20 cellular contexts compared by ENCODE assay signal in genomic region chr4:65791111-65791806, GRCh38.
DNase-seq lines count a peak whose midpoint lies in the region; ATAC-seq, FAIRE-seq and TF ChIP-seq lines count a peak whose summit lies in the region.
"Had no signal": no experiment of that assay in that cellular context is flagged by ENCODE, and none has a peak within 500 bp of the region (broad histone marks: within the 10 kb centered on the region; RNA-seq: fewer than 3 reads in every experiment).

No MANE protein-coding gene starts in this region.

- no peak for TF ChIP-seq RAD21 in A549 (conservative IDR thresholded peaks at IDR 0.05 in 1 of 2, IDR thresholded peaks at IDR 0.05 in 1 of 2)
- TF ChIP-seq RAD21 in H1 (IDR thresholded peaks at IDR 0.05 in 1 of 2, conservative IDR thresholded peaks at IDR 0.05 in 1 of 2; ENCODE audit: low read depth in 2 of 2, low read length in 2 of 2), result no peak

- H2AK5ac ChIP-seq in H1 (ENCODE audit: low read depth, low read length), result no peak overlapping the region

- H3K27me3 ChIP-seq in KMS-11 (ENCODE audit: insufficient read depth, low read depth) (no peaks in the 10 kb centered on the region), H1 (replicated peaks in 1 of 4; ENCODE audit: control insufficient read depth in 3 of 4, extremely low read depth in 1 of 4, insufficient read depth in 3 of 4, low read length in 3 of 4) (no peaks in the 10 kb centered on the region)
- H3K27me3 ChIP-seq: dorsolateral prefrontal cortex, heart right ventricle, MG63, tibial artery had no signal

- H3K18ac ChIP-seq in H1 (ENCODE audit: extremely low read depth, low read length), result no peak overlapping the region

- H2BK15ac ChIP-seq in H1 (ENCODE audit: low read length), result no peak overlapping the region

- POLR2A ChIA-PET in A549 (lab: Yijun Ruan, JAX), result no interaction called here
- POLR2A ChIA-PET in H1 (lab: Charles Lee; ENCODE audit: partially characterized antibody), result no interaction called here

- H3K56ac ChIP-seq in H1 (replicated peaks; ENCODE audit: insufficient read length, low read depth, low read length), result no peak overlapping the region

- H3K9ac ChIP-seq in KMS-11, result peak overlapping the region; percentile 52; the same call in 1 of the 2 replicates
- no peak overlapping the region for H3K9ac ChIP-seq in H1 (replicated peaks in 1 of 4; ENCODE audit: extremely low read depth in 1 of 4, low read depth in 3 of 4, low read length in 3 of 4)

- no peaks in the 10 kb centered on the region for H3K79me1 ChIP-seq in H1 (ENCODE audit: low read depth, low read length)

- no peak for TF ChIP-seq EP300 in A549 (IDR thresholded peaks at IDR 0.05)
- no peak for TF ChIP-seq EP300 in H1 (IDR thresholded peaks at IDR 0.05; ENCODE audit: borderline replicate concordance in 1 of 2, low read depth in 2 of 2, low read length in 2 of 2)

- TF ChIP-seq POLR2A in A549 (IDR thresholded peaks at IDR 0.05; ENCODE audit: low read length) (no peak), H1 (IDR thresholded peaks at IDR 0.05; ENCODE audit: control extremely low read depth in 1 of 2, low read depth in 2 of 2, low read length in 2 of 2) (no peak)

- FAIRE-seq in A549 (lab: Jason Lieb, UNC) (no peak), H1 (lab: Jason Lieb, UNC) (no peak)
- FAIRE-seq: keratinocyte had no signal

- CTCF ChIA-PET in A549 (lab: Yijun Ruan, JAX), result no interaction called here
- CTCF ChIA-PET in H1 (lab: Charles Lee; ENCODE audit: partially characterized antibody), result no interaction called here

- H2BK120ac ChIP-seq in H1 (replicated peaks; ENCODE audit: low read depth, low read length), result no peak overlapping the region

- no peak overlapping the region; the same call in 1 of the 2 replicates for H2BK20ac ChIP-seq in H1 (ENCODE audit: low read length)

- H2BK5ac ChIP-seq in H1 (ENCODE audit: low read depth, low read length), result no peak overlapping the region

- H3K79me2 ChIP-seq in KMS-11 (ENCODE audit: insufficient read depth, low read depth) (no peaks in the 10 kb centered on the region), H1 (ENCODE audit: control insufficient read depth in 1 of 2, insufficient read depth in 2 of 2, low read length in 2 of 2) (no peaks in the 10 kb centered on the region)

- no peak overlapping the region for H3K4me3 ChIP-seq in A549
- H3K4me3 ChIP-seq in KMS-11 (IDR thresholded peaks at IDR 0.05; ENCODE audit: insufficient read depth, low read depth, low read length), result peak overlapping the region; percentile 86
- no peak overlapping the region; a peak in 1 of 8 replicates for H3K4me3 ChIP-seq in H1 (ENCODE audit: extremely low read depth in 1 of 4, insufficient read depth in 2 of 4, low read depth in 3 of 4, low read length in 4 of 4)
- H3K4me3 ChIP-seq: heart right ventricle, MG63, tibial artery had no signal

- no peak overlapping the region for H2BK12ac ChIP-seq in H1 (ENCODE audit: low read depth, low read length)

- DNase-seq in A549 (ENCODE audit: low read depth in 1 of 2, low spot score in 1 of 2) (no peak), H1 (ENCODE audit: low read depth in 1 of 2, low spot score in 2 of 2) (no peak), myocyte (ENCODE audit: low read depth) (peak; percentile 14), GM13977 (ENCODE audit: low spot score) (no peak)
- DNase-seq: DMS 273 treated with DMSO at 0.1 percent for 48 hours; dorsolateral prefrontal cortex; heart right ventricle; MG63; NCI-H187 treated with DMSO at 0.1 percent for 48 hours; NCI-H446 treated with DMSO at 0.1 percent for 48 hours; nephron progenitor cell; Right ventricle myocardium superior; stimulated activated naive CD4-positive, alpha-beta T cell; tibial artery had no signal

- H3K27ac ChIP-seq in A549 (peak overlapping the region; percentile 54 to 66), KMS-11 (peak overlapping the region; percentile 89), H1 (ENCODE audit: low read depth, low read length) (no peak overlapping the region)
- H3K27ac ChIP-seq: dorsolateral prefrontal cortex, heart right ventricle, tibial artery had no signal

- H3K14ac ChIP-seq in H1 (ENCODE audit: insufficient read length), result no peak overlapping the region

- H4K20me1 ChIP-seq in KMS-11 (ENCODE audit: insufficient read depth) (no peaks in the 10 kb centered on the region), H1 (replicated peaks in 1 of 2; ENCODE audit: control insufficient read depth in 1 of 2, insufficient read depth in 2 of 2, low read length in 2 of 2) (no peaks in the 10 kb centered on the region)

- no peak overlapping the region for H3K23ac ChIP-seq in H1 (ENCODE audit: insufficient read length)

- ATAC-seq in A549 (no peak), GM21390 (IDR thresholded peaks at IDR 0.05; ENCODE audit: unreplicated experiment) (no peak), HG03439 (IDR thresholded peaks at IDR 0.05; ENCODE audit: unreplicated experiment) (no peak), HG03108 (IDR thresholded peaks at IDR 0.05; ENCODE audit: unreplicated experiment) (no peak)
- ATAC-seq: esophagus mucosa, heart right ventricle had no signal

- no peaks in the 10 kb centered on the region; the same call in 1 of the 2 replicates for H3K23me2 ChIP-seq in H1 (ENCODE audit: low read depth, low read length)

- TF ChIP-seq CTCF in A549 (IDR thresholded peaks at IDR 0.05), result no peak
- no peak for TF ChIP-seq CTCF in KMS-11 (conservative IDR thresholded peaks at IDR 0.05; ENCODE audit: low read depth, low read length)
- no peak for TF ChIP-seq CTCF in H1 (IDR thresholded peaks at IDR 0.05; ENCODE audit: control extremely low read depth in 1 of 3, insufficient read depth in 1 of 3, low read depth in 1 of 3, low read length in 3 of 3)
- TF ChIP-seq CTCF in GM13977 (IDR thresholded peaks at IDR 0.05; ENCODE audit: extremely low read depth, insufficient read depth, missing control alignments), result no peak

- H3K4me2 ChIP-seq in A549, result peak overlapping the region; percentile 48
- peak overlapping the region; percentile 83 for H3K4me2 ChIP-seq in KMS-11
- no peak overlapping the region for H3K4me2 ChIP-seq in H1 (ENCODE audit: insufficient read depth in 1 of 2, low read depth in 2 of 2, low read length in 2 of 2)

- no peak overlapping the region for H4K8ac ChIP-seq in H1 (ENCODE audit: extremely low read depth, insufficient read depth, low read length)

- H3K4ac ChIP-seq in H1 (replicated peaks; ENCODE audit: insufficient read length, low read depth, low read length), result no peak overlapping the region

- no peak overlapping the region for H4K91ac ChIP-seq in H1 (replicated peaks; ENCODE audit: insufficient read length, low read length)

- H3K4me1 ChIP-seq in A549 (no peaks in the 10 kb centered on the region), KMS-11 (ENCODE audit: low read depth, poor library complexity, severe bottlenecking) (peaks cover 36% of the 10 kb centered on the region), H1 (replicated peaks in 1 of 4; ENCODE audit: control insufficient read depth in 3 of 4, insufficient read depth in 4 of 4, low read length in 3 of 4) (peaks cover 0 to 6% (median 0%) of the 10 kb centered on the region in 4 experiments; a peak in 1 of 7 replicates)
- H3K4me1 ChIP-seq: heart right ventricle, tibial artery had no signal

- 71% methylated on average over 1 of the region's 1 CpG for WGBS in A549 (ENCODE audit: missing lambda C conversion rate)
- WGBS in H1 (ENCODE audit: extremely low coverage in 1 of 2, insufficient coverage in 1 of 2, insufficient read length in 1 of 2, insufficient replicate concordance in 2 of 2, low coverage in 1 of 2, low lambda C conversion rate in 2 of 2, missing lambda C conversion rate in 1 of 2), 2 experiments, result 77% methylated on average over 1 of the region's 1 CpG; no CpG with 5 or more reads in 1 of the 2 experiments

- H4K5ac ChIP-seq in H1 (ENCODE audit: insufficient read length, low read depth, low read length), result no peak overlapping the region

- H3K36me3 ChIP-seq in KMS-11 (ENCODE audit: insufficient read depth), result no peaks in the 10 kb centered on the region
- no peaks in the 10 kb centered on the region for H3K36me3 ChIP-seq in H1 (ENCODE audit: control insufficient read depth in 2 of 4, insufficient read depth in 4 of 4, low read length in 3 of 4)
- H3K36me3 ChIP-seq: heart right ventricle, MG63, tibial artery had no signal

- H2AFZ ChIP-seq in KMS-11 (ENCODE audit: low read depth) (peak overlapping the region; percentile 56), H1 (ENCODE audit: low read length) (peak overlapping the region; percentile 90; the same call in 1 of the 2 replicates)

- no peaks in the 10 kb centered on the region for H3K9me3 ChIP-seq in A549
- H3K9me3 ChIP-seq in H1 (ENCODE audit: insufficient read depth in 2 of 2, low read depth in 1 of 2, low read length in 1 of 2), result no peaks in the 10 kb centered on the region
- H3K9me3 ChIP-seq: heart right ventricle, MG63, tibial artery had no signal

- in situ Hi-C loops in GM13977 (cut with MboI; ENCODE audit: low pct_unique_long_range_greater_than_20kb, low sequenced_read_pairs, unreplicated experiment), result no loop called here

TF ChIP-seq in A549, 52 proteins besides CTCF, POLR2A, EP300 and RAD21 (continues in another document):
- TF ChIP-seq ZNF302 (CRISPR knock-in tag; IDR thresholded peaks at IDR 0.05) (no peak), E2F6 (IDR thresholded peaks at IDR 0.05; ENCODE audit: borderline replicate concordance, low read depth) (no peak), TP53 (CRISPR knock-in tag; IDR thresholded peaks at IDR 0.05) (no peak), PHF8 (IDR thresholded peaks at IDR 0.05; ENCODE audit: borderline replicate concordance, low read depth) (no peak), FOXS1 (CRISPR knock-in tag; IDR thresholded peaks at IDR 0.05) (no peak), CBX8 (IDR thresholded peaks at IDR 0.05) (no peak), RARB (CRISPR knock-in tag; IDR thresholded peaks at IDR 0.05) (no peak)

TF ChIP-seq in H1, 55 proteins besides CTCF, POLR2A, EP300 and RAD21 (continues in another document):
- TF ChIP-seq CHD1 (IDR thresholded peaks at IDR 0.05; ENCODE audit: low read depth, low read length) (no peak), JUN (IDR thresholded peaks at IDR 0.05; ENCODE audit: low read depth, low read length) (no peak), NANOG (IDR thresholded peaks at IDR 0.05; ENCODE audit: insufficient read depth, low read depth, low read length, poor library complexity, severe bottlenecking) (no peak), KDM5A (IDR thresholded peaks at IDR 0.05; ENCODE audit: low read length) (no peak), USF2 (IDR thresholded peaks at IDR 0.05; ENCODE audit: low read length) (no peak), MAFK (IDR thresholded peaks at IDR 0.05; ENCODE audit: low read depth, low read length) (no peak), POU5F1 (IDR thresholded peaks at IDR 0.05; ENCODE audit: low read depth, low read length) (no peak), SRF (IDR thresholded peaks at IDR 0.05; ENCODE audit: low read depth, low read length) (no peak), YY1 (IDR thresholded peaks at IDR 0.05; ENCODE audit: low read depth, low read length) (no peak), BRCA1 (IDR thresholded peaks at IDR 0.05; ENCODE audit: low read depth, low read length) (no peak)

Comparison
In these comparisons a context has a peak if more than half of its experiments do, and no peak if none do; other contexts are left out.
1. H3K4me2 ChIP-seq: peak in A549 (single experiment) and KMS-11 (single experiment); none in H1 (0 of 2).